In the genomic region with DNA sequence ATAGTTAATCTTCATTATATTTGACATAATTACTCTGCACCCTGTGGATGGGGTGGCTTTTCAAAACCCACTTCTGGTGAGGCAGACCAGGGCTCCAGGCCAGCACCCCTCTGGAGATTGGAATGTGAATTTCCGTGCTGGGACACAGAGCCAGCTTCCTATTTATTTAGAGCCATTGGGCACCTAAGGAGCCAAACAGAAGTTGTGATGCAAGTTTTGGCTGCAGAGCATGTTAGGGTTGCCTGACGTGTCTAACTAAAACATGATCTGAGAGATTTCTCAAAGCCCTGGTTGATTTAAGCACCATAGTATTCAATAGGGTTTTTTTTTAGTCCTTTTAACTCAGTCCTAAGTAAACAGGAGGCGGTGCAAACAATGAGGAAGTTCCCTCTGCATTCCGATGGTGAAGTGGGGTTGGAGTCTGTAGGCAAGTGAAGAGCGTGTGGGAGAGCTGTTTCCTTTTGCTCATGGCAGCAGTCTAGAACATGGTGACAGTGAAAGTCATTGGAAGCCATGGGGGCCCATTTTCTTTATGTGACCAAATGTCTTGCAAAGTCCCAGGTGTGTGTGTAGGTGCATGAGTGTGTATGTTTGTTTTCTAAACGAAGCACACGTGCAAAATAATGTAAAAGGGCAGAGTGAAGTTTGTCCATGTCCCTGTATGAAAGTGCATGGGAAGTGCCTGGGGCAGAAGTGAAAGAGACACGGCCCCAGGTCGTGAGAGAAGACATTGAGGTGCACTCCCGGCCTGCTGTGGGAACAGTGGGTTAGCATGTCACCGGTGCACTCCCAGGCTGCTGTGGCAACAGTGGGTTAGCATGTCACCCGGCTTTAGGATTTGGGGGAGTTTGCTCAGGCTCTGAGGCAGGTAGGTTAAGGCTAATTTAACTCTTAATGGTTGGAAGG, we compare ENCODE assay signal across 1 cellular context.
TF ChIP-seq lines count a peak whose summit lies in the region.

No MANE protein-coding gene starts in this region.

TF ChIP-seq in HepG2, 621 proteins besides CTCF, POLR2A, EP300 and RAD21 (continued from another document):
- TF ChIP-seq SOX13 (IDR thresholded peaks at IDR 0.05) = no peak
- peak in 1 of 2 experiments; percentile 41; a peak in 1 of 4 replicates for TF ChIP-seq SOX13 (CRISPR knock-in tag; conservative IDR thresholded peaks at IDR 0.05 in 1 of 2, IDR thresholded peaks at IDR 0.05 in 1 of 2)
- TF ChIP-seq ZNF557 (CRISPR knock-in tag; IDR thresholded peaks at IDR 0.05) = no peak
- TF ChIP-seq ESRRA (CRISPR knock-in tag; IDR thresholded peaks at IDR 0.05; ENCODE audit: low read depth) = no peak
- TF ChIP-seq PHF21A (CRISPR knock-in tag; IDR thresholded peaks at IDR 0.05) = 0 out of 2 replicates have a peak, but pooled peaks have one; percentile 26
- TF ChIP-seq ZNF251 (CRISPR knock-in tag; IDR thresholded peaks at IDR 0.05) = no peak
- TF ChIP-seq, protein P1, sequence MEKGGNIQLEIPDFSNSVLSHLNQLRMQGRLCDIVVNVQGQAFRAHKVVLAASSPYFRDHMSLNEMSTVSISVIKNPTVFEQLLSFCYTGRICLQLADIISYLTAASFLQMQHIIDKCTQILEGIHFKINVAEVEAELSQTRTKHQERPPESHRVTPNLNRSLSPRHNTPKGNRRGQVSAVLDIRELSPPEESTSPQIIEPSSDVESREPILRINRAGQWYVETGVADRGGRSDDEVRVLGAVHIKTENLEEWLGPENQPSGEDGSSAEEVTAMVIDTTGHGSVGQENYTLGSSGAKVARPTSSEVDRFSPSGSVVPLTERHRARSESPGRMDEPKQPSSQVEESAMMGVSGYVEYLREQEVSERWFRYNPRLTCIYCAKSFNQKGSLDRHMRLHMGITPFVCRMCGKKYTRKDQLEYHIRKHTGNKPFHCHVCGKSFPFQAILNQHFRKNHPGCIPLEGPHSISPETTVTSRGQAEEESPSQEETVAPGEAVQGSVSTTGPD (CRISPR knock-in tag; IDR thresholded peaks at IDR 0.05) = peak; percentile 53; the same call in 1 of the 2 replicates
- no peak for TF ChIP-seq MTERF4 (CRISPR knock-in tag; IDR thresholded peaks at IDR 0.05)
- TF ChIP-seq RNF2 (conservative IDR thresholded peaks at IDR 0.05; ENCODE audit: low read depth) = no peak
- no peak for TF ChIP-seq KLF6 (CRISPR knock-in tag; IDR thresholded peaks at IDR 0.05)
- TF ChIP-seq, protein P2, sequence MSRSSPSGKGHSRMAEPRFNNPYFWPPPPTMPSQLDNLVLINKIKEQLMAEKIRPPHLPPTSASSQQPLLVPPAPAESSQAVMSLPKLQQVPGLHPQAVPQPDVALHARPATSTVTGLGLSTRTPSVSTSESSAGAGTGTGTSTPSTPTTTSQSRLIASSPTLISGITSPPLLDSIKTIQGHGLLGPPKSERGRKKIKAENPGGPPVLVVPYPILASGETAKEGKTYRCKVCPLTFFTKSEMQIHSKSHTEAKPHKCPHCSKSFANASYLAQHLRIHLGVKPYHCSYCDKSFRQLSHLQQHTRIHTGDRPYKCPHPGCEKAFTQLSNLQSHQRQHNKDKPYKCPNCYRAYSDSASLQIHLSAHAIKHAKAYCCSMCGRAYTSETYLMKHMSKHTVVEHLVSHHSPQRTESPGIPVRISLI (CRISPR knock-in tag; IDR thresholded peaks at IDR 0.05; ENCODE audit: borderline replicate concordance) = peak; percentile 84; the same call in 1 of the 2 replicates
- TF ChIP-seq ZNF256 (CRISPR knock-in tag; conservative IDR thresholded peaks at IDR 0.05) = no peak
- TF ChIP-seq, protein P3, sequence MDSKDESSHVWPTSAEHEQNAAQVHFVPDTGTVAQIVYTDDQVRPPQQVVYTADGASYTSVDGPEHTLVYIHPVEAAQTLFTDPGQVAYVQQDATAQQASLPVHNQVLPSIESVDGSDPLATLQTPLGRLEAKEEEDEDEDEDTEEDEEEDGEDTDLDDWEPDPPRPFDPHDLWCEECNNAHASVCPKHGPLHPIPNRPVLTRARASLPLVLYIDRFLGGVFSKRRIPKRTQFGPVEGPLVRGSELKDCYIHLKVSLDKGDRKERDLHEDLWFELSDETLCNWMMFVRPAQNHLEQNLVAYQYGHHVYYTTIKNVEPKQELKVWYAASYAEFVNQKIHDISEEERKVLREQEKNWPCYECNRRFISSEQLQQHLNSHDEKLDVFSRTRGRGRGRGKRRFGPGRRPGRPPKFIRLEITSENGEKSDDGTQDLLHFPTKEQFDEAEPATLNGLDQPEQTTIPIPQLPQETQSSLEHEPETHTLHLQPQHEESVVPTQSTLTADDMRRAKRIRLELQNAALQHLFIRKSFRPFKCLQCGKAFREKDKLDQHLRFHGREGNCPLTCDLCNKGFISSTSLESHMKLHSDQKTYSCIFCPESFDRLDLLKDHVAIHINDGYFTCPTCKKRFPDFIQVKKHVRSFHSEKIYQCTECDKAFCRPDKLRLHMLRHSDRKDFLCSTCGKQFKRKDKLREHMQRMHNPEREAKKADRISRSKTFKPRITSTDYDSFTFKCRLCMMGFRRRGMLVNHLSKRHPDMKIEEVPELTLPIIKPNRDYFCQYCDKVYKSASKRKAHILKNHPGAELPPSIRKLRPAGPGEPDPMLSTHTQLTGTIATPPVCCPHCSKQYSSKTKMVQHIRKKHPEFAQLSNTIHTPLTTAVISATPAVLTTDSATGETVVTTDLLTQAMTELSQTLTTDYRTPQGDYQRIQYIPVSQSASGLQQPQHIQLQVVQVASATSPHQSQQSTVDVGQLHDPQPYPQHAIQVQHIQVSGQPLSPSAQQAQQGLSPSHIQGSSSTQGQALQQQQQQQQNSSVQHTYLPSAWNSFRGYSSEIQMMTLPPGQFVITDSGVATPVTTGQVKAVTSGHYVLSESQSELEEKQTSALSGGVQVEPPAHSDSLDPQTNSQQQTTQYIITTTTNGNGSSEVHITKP (CRISPR knock-in tag; IDR thresholded peaks at IDR 0.05; ENCODE audit: low read depth) = no peak
- 0 out of 2 replicates have a peak, but pooled peaks have one; percentile 25 for TF ChIP-seq ISL2 (CRISPR knock-in tag; IDR thresholded peaks at IDR 0.05)
- no peak for TF ChIP-seq SOX6 (IDR thresholded peaks at IDR 0.05)
- peak; percentile 33; the same call in 1 of the 2 replicates for TF ChIP-seq SOX6 (CRISPR knock-in tag; IDR thresholded peaks at IDR 0.05)
